Comparison of ENCODE assay signal across 8 cellular contexts in the genomic region with DNA sequence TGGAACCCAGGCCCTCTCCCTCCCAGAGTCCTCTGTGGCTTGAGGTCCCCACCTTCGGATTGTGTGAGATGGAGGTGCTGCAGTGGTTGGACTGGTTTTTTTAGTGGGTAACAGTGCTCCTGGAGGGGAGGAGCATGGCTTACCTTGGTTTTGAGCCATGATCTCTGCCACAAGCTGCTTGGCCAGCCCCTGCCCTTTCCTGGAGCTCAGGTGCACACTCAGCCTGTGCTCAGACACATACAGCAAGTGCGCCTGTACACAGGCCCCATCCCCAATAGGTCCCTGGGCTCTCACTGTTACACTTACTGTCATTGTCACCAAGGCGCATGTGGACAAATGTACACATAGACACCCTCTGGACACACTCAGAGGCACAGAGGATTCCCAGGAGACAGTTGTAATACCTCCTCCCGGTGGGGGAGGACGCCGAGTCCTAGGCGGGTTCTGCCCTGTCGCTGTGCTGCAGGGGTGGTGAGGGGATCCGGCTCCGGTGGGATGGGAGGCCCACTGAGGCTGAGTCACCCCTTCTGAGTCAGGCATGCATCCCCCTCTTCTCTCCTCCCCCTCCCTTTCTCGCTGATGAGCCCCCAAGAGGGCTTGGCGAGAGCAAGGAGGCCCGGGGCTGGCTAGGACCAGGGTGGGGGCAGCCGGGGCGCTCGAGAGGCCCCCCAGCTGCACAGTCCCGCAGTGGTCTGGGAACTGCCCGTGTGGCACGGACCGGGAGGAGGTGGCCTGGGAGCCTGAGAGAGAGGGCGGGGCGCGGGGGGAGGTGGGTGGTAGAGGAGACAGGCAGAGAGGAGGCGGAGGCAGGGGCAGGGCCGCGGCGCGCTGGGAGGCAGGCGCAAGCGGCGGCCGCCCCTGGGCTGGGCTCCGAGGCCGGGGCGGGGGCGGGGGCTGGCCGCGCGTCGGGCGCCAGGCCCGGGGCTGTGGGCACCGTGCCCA. TPM values are rescaled to one million over a fixed set of nuclear protein-coding genes. Genes with fewer than 3 reads are reported as not detected.
DNase-seq lines count a peak whose midpoint lies in the region; ATAC-seq and TF ChIP-seq lines count a peak whose summit lies in the region.

No MANE protein-coding gene starts in this region.

- H3K36me3 ChIP-seq in left lung, result no peaks in the 10 kb centered on the region

- H3K27me3 ChIP-seq in left lung, result peaks cover 0 to 30% of the 10 kb centered on the region in 2 donors

- H3K4me3 Mint-ChIP-seq in WTC11, result peak overlapping the region; percentile 57

- ATAC-seq in WTC11 (peak; percentile 74), left lung (peak; percentile 95), HG02981 (IDR thresholded peaks at IDR 0.05; ENCODE audit: unreplicated experiment) (no peak)

- peaks cover 23% of the 10 kb centered on the region for H3K4me1 Mint-ChIP-seq in WTC11

- POLR2A ChIA-PET in WTC11 (lab: Charles Lee), result no interaction called here

- H3K27me3 Mint-ChIP-seq in WTC11 (ENCODE audit: low read depth), result peaks cover 21% of the 10 kb centered on the region

- peak; percentile 35 for DNase-seq in DMS53 treated with DMSO at 0.1 percent for 48 hours (lab: John Stamatoyannopoulos, UW; ENCODE audit: unreplicated experiment)
- peak; percentile 73 for DNase-seq in NCI-H1105 (lab: John Stamatoyannopoulos, UW)
- peak; percentile 78 for DNase-seq in WTC11 (ENCODE audit: low spot score)
- DNase-seq in ecto neural progenitor cell (ENCODE audit: low spot score), result peak; percentile 86
- DNase-seq in left lung, result peak; percentile 90 to 94
- DNase-seq in stimulated activated CD8-positive, alpha-beta memory T cell treated with anti-CD3 and anti-CD28 coated beads, Interleukin-12 subunit alpha, Interleukin-12 subunit beta, amount 100 ng/mL, for 1 hour (ENCODE audit: low read depth), result peak; percentile 4
- no peak for DNase-seq in AML-193 (lab: John Stamatoyannopoulos, UW)

- H3K4me3 ChIP-seq in left lung, result peak overlapping the region; percentile 41 to 44

- intact Hi-C loops in left lung (cut with DNase I), result no loop called here

- no peak for TF ChIP-seq CTCF in WTC11 (IDR thresholded peaks at IDR 0.05)
- TF ChIP-seq CTCF in left lung (IDR thresholded peaks at IDR 0.05), result no peak

- H3K27ac Mint-ChIP-seq in WTC11, result no peak overlapping the region

- no peaks in the 10 kb centered on the region for H3K36me3 Mint-ChIP-seq in WTC11

- H3K27ac ChIP-seq in left lung, result peak overlapping the region in 1 of 2 donors; percentile 62

- peaks cover 7 to 20% of the 10 kb centered on the region in 2 donors for H3K4me1 ChIP-seq in left lung

- CTCF ChIA-PET in WTC11 (lab: Charles Lee), result interaction anchor here (1.1 to 1.6 kb wide), 2 partner anchors 49 to 162 kb away, joined by 3 to 6 read pairs; no protein-coding TSS in a partner anchor

- no peaks in the 10 kb centered on the region for H3K9me3 Mint-ChIP-seq in WTC11

- H3K9me3 ChIP-seq in left lung, result no peaks in the 10 kb centered on the region

TF ChIP-seq in WTC11, 78 proteins besides CTCF, POLR2A, EP300 and RAD21:
- TF ChIP-seq, protein P1, sequence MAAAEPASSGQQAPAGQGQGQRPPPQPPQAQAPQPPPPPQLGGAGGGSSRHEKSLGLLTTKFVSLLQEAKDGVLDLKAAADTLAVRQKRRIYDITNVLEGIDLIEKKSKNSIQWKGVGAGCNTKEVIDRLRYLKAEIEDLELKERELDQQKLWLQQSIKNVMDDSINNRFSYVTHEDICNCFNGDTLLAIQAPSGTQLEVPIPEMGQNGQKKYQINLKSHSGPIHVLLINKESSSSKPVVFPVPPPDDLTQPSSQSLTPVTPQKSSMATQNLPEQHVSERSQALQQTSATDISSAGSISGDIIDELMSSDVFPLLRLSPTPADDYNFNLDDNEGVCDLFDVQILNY (CRISPR knock-in tag; IDR thresholded peaks at IDR 0.05), result peak; percentile 8; the same call in 1 of the 2 replicates
- no peak for TF ChIP-seq TCF7 (CRISPR knock-in tag; IDR thresholded peaks at IDR 0.05; ENCODE audit: low read depth)
- TF ChIP-seq, protein P2, sequence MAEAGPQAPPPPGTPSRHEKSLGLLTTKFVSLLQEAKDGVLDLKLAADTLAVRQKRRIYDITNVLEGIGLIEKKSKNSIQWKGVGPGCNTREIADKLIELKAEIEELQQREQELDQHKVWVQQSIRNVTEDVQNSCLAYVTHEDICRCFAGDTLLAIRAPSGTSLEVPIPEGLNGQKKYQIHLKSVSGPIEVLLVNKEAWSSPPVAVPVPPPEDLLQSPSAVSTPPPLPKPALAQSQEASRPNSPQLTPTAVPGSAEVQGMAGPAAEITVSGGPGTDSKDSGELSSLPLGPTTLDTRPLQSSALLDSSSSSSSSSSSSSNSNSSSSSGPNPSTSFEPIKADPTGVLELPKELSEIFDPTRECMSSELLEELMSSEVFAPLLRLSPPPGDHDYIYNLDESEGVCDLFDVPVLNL (CRISPR knock-in tag; IDR thresholded peaks at IDR 0.05; ENCODE audit: borderline replicate concordance, low read depth), result no peak
- peak; percentile 51; the same call in 1 of the 2 replicates for TF ChIP-seq SP1 (CRISPR knock-in tag; conservative IDR thresholded peaks at IDR 0.05)
- TF ChIP-seq, protein P3, sequence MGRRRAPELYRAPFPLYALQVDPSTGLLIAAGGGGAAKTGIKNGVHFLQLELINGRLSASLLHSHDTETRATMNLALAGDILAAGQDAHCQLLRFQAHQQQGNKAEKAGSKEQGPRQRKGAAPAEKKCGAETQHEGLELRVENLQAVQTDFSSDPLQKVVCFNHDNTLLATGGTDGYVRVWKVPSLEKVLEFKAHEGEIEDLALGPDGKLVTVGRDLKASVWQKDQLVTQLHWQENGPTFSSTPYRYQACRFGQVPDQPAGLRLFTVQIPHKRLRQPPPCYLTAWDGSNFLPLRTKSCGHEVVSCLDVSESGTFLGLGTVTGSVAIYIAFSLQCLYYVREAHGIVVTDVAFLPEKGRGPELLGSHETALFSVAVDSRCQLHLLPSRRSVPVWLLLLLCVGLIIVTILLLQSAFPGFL (CRISPR knock-in tag; IDR thresholded peaks at IDR 0.05; ENCODE audit: borderline replicate concordance), result no peak; the same call in 1 of the 2 replicates
- peak; percentile 57; the same call in 1 of the 2 replicates for TF ChIP-seq GABPB1 (CRISPR knock-in tag; IDR thresholded peaks at IDR 0.05)
- TF ChIP-seq, protein P4, sequence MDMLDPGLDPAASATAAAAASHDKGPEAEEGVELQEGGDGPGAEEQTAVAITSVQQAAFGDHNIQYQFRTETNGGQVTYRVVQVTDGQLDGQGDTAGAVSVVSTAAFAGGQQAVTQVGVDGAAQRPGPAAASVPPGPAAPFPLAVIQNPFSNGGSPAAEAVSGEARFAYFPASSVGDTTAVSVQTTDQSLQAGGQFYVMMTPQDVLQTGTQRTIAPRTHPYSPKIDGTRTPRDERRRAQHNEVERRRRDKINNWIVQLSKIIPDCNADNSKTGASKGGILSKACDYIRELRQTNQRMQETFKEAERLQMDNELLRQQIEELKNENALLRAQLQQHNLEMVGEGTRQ (CRISPR knock-in tag; IDR thresholded peaks at IDR 0.05), result no peak

RNA-seq across cellular contexts. Expression of a gene that starts 0.5 kb away (rescaled TPM):
- total RNA-seq in WTC11 (2021), result 37.7 to 38.7 TPM (median 38.1 TPM) in 3 replicates
- 10 to 100 TPM; 41.5 to 80.1 TPM for total RNA-seq in left lung

Comparison
In these comparisons a context has a peak if more than half of its experiments do, and no peak if none do; other contexts are left out.
1. DNase-seq: peak in DMS53 treated with DMSO at 0.1 percent for 48 hours (single experiment), NCI-H1105 (single experiment), WTC11 (single experiment), ecto neural progenitor cell (single experiment), left lung (2 of 2) and stimulated activated CD8-positive, alpha-beta memory T cell treated with anti-CD3 and anti-CD28 coated beads, Interleukin-12 subunit alpha, Interleukin-12 subunit beta, amount 100 ng/mL, for 1 hour (single experiment); none in AML-193 (0 of 2).